28 cellular contexts compared by ENCODE assay signal in genomic region chr6:138128096-138128495, GRCh38.
"Had no signal": no experiment of that assay in that cellular context is flagged by ENCODE, and none has a peak within 500 bp of the region (broad histone marks: within the 10 kb centered on the region; RNA-seq: fewer than 3 reads in every experiment).

No MANE protein-coding gene starts in this region.

- H3K27me3 ChIP-seq: colonic mucosa, esophagus squamous epithelium, gastrocnemius medialis, heart right ventricle, left lung had no signal

- H3K27ac Mint-ChIP-seq: dendritic cell treated with granulocyte-macrophage colony-stimulating factor and Interleukin-4, amounts not matched to agents 40 ng/mL and 50 ng/mL, for 4 days; effector memory CD8-positive, alpha-beta T cell; endodermal cell; mesothelial cell of epicardium; naive B cell had no signal

- ATAC-seq: effector memory CD8-positive, alpha-beta T cell; esophagus mucosa; gastrocnemius medialis; heart right ventricle; left lung; left ventricle myocardium superior; lower lobe of right lung; mucosa of descending colon had no signal

- DNase-seq: colonic mucosa; cortex of kidney; effector CD8-positive, alpha-beta T cell; effector memory CD8-positive, alpha-beta T cell; endodermal cell; erythroblast; esophagus squamous epithelium; foreskin fibroblast; foreskin melanocyte; gastrocnemius medialis; glutamatergic neuron; head of caudate nucleus; heart right ventricle; hippocampal formation; islet precursor cell; kidney; kidney glomerular epithelial cell; left cardiac atrium; left lung; left ventricle myocardium superior; lower lobe of right lung; mucosa of descending colon; naive B cell had no signal

- H3K36me3 ChIP-seq: colonic mucosa, esophagus squamous epithelium, gastrocnemius medialis, heart right ventricle, left lung, lower lobe of right lung had no signal

- H3K9me3 Mint-ChIP-seq: dendritic cell treated with granulocyte-macrophage colony-stimulating factor and Interleukin-4, amounts not matched to agents 40 ng/mL and 50 ng/mL, for 4 days; effector memory CD8-positive, alpha-beta T cell had no signal

- H3K4me3 ChIP-seq: colonic mucosa, esophagus squamous epithelium, gastrocnemius medialis, heart right ventricle, left lung, lower lobe of right lung, mucosa of descending colon had no signal

- H3K27ac ChIP-seq: colonic mucosa, epithelial cell of prostate, esophagus squamous epithelium, gastrocnemius medialis, heart right ventricle, left lung, lower lobe of right lung had no signal

- FAIRE-seq: endometrium, kidney had no signal

- H3K4me1 Mint-ChIP-seq: endodermal cell, naive B cell had no signal

- H3K4me1 ChIP-seq: colonic mucosa, esophagus squamous epithelium, gastrocnemius medialis, heart right ventricle, left lung, lower lobe of right lung had no signal

- H3K4me3 Mint-ChIP-seq: dendritic cell treated with granulocyte-macrophage colony-stimulating factor and Interleukin-4, amounts not matched to agents 40 ng/mL and 50 ng/mL, for 4 days; effector memory CD8-positive, alpha-beta T cell; endodermal cell; mesothelial cell of epicardium; naive B cell had no signal

- H3K9me3 ChIP-seq: colonic mucosa, esophagus squamous epithelium, gastrocnemius medialis, heart right ventricle, left lung, lower lobe of right lung, mucosa of descending colon had no signal
